Comparison of ENCODE assay signal across 19 cellular contexts in genomic region chr11:71190551-71190950, GRCh38.
A peak's percentile ranks its signal among the peaks of the same experiment; 100 is the strongest.
DNase-seq lines count a peak whose midpoint lies in the region; ATAC-seq and TF ChIP-seq lines count a peak whose summit lies in the region.
"Had no signal": no experiment of that assay in that cellular context is flagged by ENCODE, and none has a peak within 500 bp of the region (broad histone marks: within the 10 kb centered on the region; RNA-seq: fewer than 3 reads in every experiment).

No MANE protein-coding gene starts in this region.

- H3K9ac ChIP-seq in GM23248 = no peak overlapping the region

- TF ChIP-seq CTCF in RWPE2 (IDR thresholded peaks at IDR 0.05; ENCODE audit: poor library complexity, severe bottlenecking) (no peak), WTC11 (IDR thresholded peaks at IDR 0.05) (no peak), osteoblast (IDR thresholded peaks at IDR 0.05; ENCODE audit: extremely low read depth, low read depth, low read length) (no peak), spleen (IDR thresholded peaks at IDR 0.05 in 8 of 11, conservative IDR thresholded peaks at IDR 0.05 in 3 of 11) (no peak)

- DNase-seq in RWPE2 (ENCODE audit: low spot score) (peak; percentile 26), WTC11 (ENCODE audit: low spot score) (no peak), osteoblast (ENCODE audit: insufficient read length, low spot score, missing footprints) (peak; percentile 32), spleen (peak; percentile 51), GM23248 (no peak), globus pallidus (ENCODE audit: low spot score) (no peak), cerebellum (ENCODE audit: low spot score) (no peak)
- DNase-seq: ACHN; BE2C; C1 segment of cervical spinal cord; CD4-positive, CD25-positive, alpha-beta regulatory T cell; CD8-positive, alpha-beta memory T cell; COR-L47; DMS 273 treated with DMSO at 0.1 percent for 48 hours; DMS53; DND-41; EL; H9 had no signal

- H3K4me1 ChIP-seq in RWPE2 (ENCODE audit: insufficient read depth, poor library complexity, severe bottlenecking) (no peaks in the 10 kb centered on the region), osteoblast (ENCODE audit: insufficient read depth, low read length) (no peaks in the 10 kb centered on the region), spleen (no peaks in the 10 kb centered on the region), GM23248 (ENCODE audit: insufficient read depth) (no peaks in the 10 kb centered on the region)
- H3K4me1 ChIP-seq: BE2C had no signal

- intact Hi-C loops in spleen (cut with DNase I; ENCODE audit: low total_unique reads) = no loop called here

- H3K9me3 ChIP-seq in RWPE2 (ENCODE audit: severe bottlenecking) (no peaks in the 10 kb centered on the region), osteoblast (ENCODE audit: low read depth, low read length) (no peaks in the 10 kb centered on the region), spleen (no peaks in the 10 kb centered on the region), GM23248 (ENCODE audit: low read depth) (no peaks in the 10 kb centered on the region)
- H3K9me3 ChIP-seq: BE2C had no signal

- H3K36me3 Mint-ChIP-seq in WTC11 = peaks cover 27% of the 10 kb centered on the region
- H3K36me3 Mint-ChIP-seq: CD4-positive, CD25-positive, alpha-beta regulatory T cell; CD8-positive, alpha-beta memory T cell had no signal

- WGBS in spleen, 5 donors = 83 to 95% (median 89%) methylated on average over 9 to 14 of the region's 14 CpGs
- 58 to 68% methylated on average over 14 of the region's 14 CpGs for WGBS in GM23248 (ENCODE audit: low coverage in 1 of 2, low lambda C conversion rate in 2 of 2, missing lambda C conversion rate in 2 of 2), 2 experiments

- ATAC-seq in RWPE2 (ENCODE audit: low read depth) (no peak), WTC11 (no peak)
- ATAC-seq: GM12878 had no signal

- 0 out of 2 replicates have a peak overlapping the region, but pooled peaks have one; percentile 16 for H3K27ac Mint-ChIP-seq in WTC11
- H3K27ac Mint-ChIP-seq: CD4-positive, CD25-positive, alpha-beta regulatory T cell; CD8-positive, alpha-beta memory T cell had no signal

- H3K27me3 Mint-ChIP-seq in WTC11 (ENCODE audit: low read depth) = no peaks in the 10 kb centered on the region

- H3F3A ChIP-seq in GM23248 (ENCODE audit: insufficient read depth) = no peaks in the 10 kb centered on the region

- H3K4me3 ChIP-seq in RWPE2 (ENCODE audit: severe bottlenecking) (no peak overlapping the region), osteoblast (ENCODE audit: insufficient read depth, low read length) (no peak overlapping the region), spleen (no peak overlapping the region), GM23248 (no peak overlapping the region)
- H3K4me3 ChIP-seq: GM12878 had no signal

- H2AFZ ChIP-seq in osteoblast (ENCODE audit: low read length) = no peak overlapping the region
- no peak overlapping the region for H2AFZ ChIP-seq in GM23248

- H3K4me3 Mint-ChIP-seq in WTC11 = no peak overlapping the region
- H3K4me3 Mint-ChIP-seq: CD4-positive, CD25-positive, alpha-beta regulatory T cell; CD8-positive, alpha-beta memory T cell; H9 had no signal

- peaks cover 15% of the 10 kb centered on the region for H3K4me1 Mint-ChIP-seq in WTC11
- H3K4me1 Mint-ChIP-seq: CD4-positive, CD25-positive, alpha-beta regulatory T cell; CD8-positive, alpha-beta memory T cell had no signal

- H3K27ac ChIP-seq in RWPE2 (ENCODE audit: poor library complexity, severe bottlenecking) (no peak overlapping the region), osteoblast (ENCODE audit: low read depth, low read length) (no peak overlapping the region), spleen (no peak overlapping the region), GM23248 (no peak overlapping the region)

- in situ Hi-C loops in GM23248 (cut with MboI) = no loop called here

- H3K79me2 ChIP-seq in osteoblast (ENCODE audit: insufficient read depth, low read length) = no peaks in the 10 kb centered on the region
- no peaks in the 10 kb centered on the region for H3K79me2 ChIP-seq in GM23248 (ENCODE audit: insufficient read depth)

- TF ChIP-seq POLR2A in spleen (IDR thresholded peaks at IDR 0.05) = no peak

- H4K20me1 ChIP-seq in osteoblast (ENCODE audit: insufficient read depth, low read length) (no peaks in the 10 kb centered on the region), GM23248 (ENCODE audit: insufficient read depth) (no peaks in the 10 kb centered on the region)

- POLR2A ChIA-PET in WTC11 (lab: Charles Lee) = no interaction called here

- H3K9me3 Mint-ChIP-seq in WTC11 = no peaks in the 10 kb centered on the region
- H3K9me3 Mint-ChIP-seq: CD4-positive, CD25-positive, alpha-beta regulatory T cell; H9 had no signal

- no peak overlapping the region for H3K4me2 ChIP-seq in osteoblast (ENCODE audit: insufficient read depth, low read length)
- no peak overlapping the region for H3K4me2 ChIP-seq in GM23248 (ENCODE audit: unreplicated experiment)

- H3K36me3 ChIP-seq in RWPE2 (ENCODE audit: low read depth) = no peaks in the 10 kb centered on the region
- H3K36me3 ChIP-seq in osteoblast (ENCODE audit: insufficient read depth, low read length) = no peaks in the 10 kb centered on the region
- H3K36me3 ChIP-seq in spleen = no peaks in the 10 kb centered on the region
- H3K36me3 ChIP-seq in GM23248 (ENCODE audit: low read depth) = no peaks in the 10 kb centered on the region
- H3K36me3 ChIP-seq: BE2C had no signal

- H3K27me3 ChIP-seq in RWPE2 (ENCODE audit: insufficient read depth, poor library complexity, severe bottlenecking) = no peaks in the 10 kb centered on the region
- H3K27me3 ChIP-seq in osteoblast (ENCODE audit: insufficient read depth, low read length) = no peaks in the 10 kb centered on the region
- H3K27me3 ChIP-seq in spleen (replicated peaks in 1 of 7) = peaks cover 0 to 11% (median 0%) of the 10 kb centered on the region in 7 donors
- H3K27me3 ChIP-seq in GM23248 (replicated peaks; ENCODE audit: insufficient read depth) = peaks cover 3% of the 10 kb centered on the region

- no peaks in the 10 kb centered on the region for H3K9me2 ChIP-seq in GM23248 (ENCODE audit: insufficient read depth)

- CTCF ChIA-PET in WTC11 (lab: Charles Lee) = no interaction called here

TF ChIP-seq in WTC11, 78 proteins besides CTCF, POLR2A, EP300 and RAD21 (continues in another document):
- TF ChIP-seq SMAD4 (CRISPR knock-in tag; IDR thresholded peaks at IDR 0.05) (no peak), ATF3 (CRISPR knock-in tag; conservative IDR thresholded peaks at IDR 0.05) (no peak), ZBTB21 (CRISPR knock-in tag; IDR thresholded peaks at IDR 0.05; ENCODE audit: borderline replicate concordance) (no peak), RORB (CRISPR knock-in tag; IDR thresholded peaks at IDR 0.05) (no peak), IRF2 (CRISPR knock-in tag; IDR thresholded peaks at IDR 0.05; ENCODE audit: borderline replicate concordance, low read depth) (no peak), ZNF219 (CRISPR knock-in tag; IDR thresholded peaks at IDR 0.05; ENCODE audit: borderline replicate concordance) (no peak), ZBTB43 (CRISPR knock-in tag; IDR thresholded peaks at IDR 0.05) (no peak)
- TF ChIP-seq, protein P1, sequence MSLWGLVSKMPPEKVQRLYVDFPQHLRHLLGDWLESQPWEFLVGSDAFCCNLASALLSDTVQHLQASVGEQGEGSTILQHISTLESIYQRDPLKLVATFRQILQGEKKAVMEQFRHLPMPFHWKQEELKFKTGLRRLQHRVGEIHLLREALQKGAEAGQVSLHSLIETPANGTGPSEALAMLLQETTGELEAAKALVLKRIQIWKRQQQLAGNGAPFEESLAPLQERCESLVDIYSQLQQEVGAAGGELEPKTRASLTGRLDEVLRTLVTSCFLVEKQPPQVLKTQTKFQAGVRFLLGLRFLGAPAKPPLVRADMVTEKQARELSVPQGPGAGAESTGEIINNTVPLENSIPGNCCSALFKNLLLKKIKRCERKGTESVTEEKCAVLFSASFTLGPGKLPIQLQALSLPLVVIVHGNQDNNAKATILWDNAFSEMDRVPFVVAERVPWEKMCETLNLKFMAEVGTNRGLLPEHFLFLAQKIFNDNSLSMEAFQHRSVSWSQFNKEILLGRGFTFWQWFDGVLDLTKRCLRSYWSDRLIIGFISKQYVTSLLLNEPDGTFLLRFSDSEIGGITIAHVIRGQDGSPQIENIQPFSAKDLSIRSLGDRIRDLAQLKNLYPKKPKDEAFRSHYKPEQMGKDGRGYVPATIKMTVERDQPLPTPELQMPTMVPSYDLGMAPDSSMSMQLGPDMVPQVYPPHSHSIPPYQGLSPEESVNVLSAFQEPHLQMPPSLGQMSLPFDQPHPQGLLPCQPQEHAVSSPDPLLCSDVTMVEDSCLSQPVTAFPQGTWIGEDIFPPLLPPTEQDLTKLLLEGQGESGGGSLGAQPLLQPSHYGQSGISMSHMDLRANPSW (CRISPR knock-in tag; conservative IDR thresholded peaks at IDR 0.05; ENCODE audit: low read depth) = no peak
- TF ChIP-seq, protein P2, sequence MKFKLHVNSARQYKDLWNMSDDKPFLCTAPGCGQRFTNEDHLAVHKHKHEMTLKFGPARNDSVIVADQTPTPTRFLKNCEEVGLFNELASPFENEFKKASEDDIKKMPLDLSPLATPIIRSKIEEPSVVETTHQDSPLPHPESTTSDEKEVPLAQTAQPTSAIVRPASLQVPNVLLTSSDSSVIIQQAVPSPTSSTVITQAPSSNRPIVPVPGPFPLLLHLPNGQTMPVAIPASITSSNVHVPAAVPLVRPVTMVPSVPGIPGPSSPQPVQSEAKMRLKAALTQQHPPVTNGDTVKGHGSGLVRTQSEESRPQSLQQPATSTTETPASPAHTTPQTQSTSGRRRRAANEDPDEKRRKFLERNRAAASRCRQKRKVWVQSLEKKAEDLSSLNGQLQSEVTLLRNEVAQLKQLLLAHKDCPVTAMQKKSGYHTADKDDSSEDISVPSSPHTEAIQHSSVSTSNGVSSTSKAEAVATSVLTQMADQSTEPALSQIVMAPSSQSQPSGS (CRISPR knock-in tag; IDR thresholded peaks at IDR 0.05; ENCODE audit: borderline replicate concordance, low read depth) = no peak

Comparison
In these comparisons a context has a peak if more than half of its experiments do, and no peak if none do; other contexts are left out.
1. DNase-seq: peak in RWPE2 (single experiment), osteoblast (single experiment) and spleen (single experiment); none in WTC11 (single experiment), GM23248 (single experiment), globus pallidus (single experiment) and cerebellum (single experiment).